3 cellular contexts compared by ENCODE assay signal in genomic region chrX:149860445-149860844, GRCh38.
A peak's percentile ranks its signal among the peaks of the same experiment; 100 is the strongest.
TF ChIP-seq lines count a peak whose summit lies in the region.

No MANE protein-coding gene starts in this region.

TF ChIP-seq in GM12891, 5 proteins besides CTCF, POLR2A, EP300 and RAD21:
- TF ChIP-seq POU2F2 (IDR thresholded peaks at IDR 0.05; ENCODE audit: low read depth, low read length) (no peak), TAF1 (IDR thresholded peaks at IDR 0.05; ENCODE audit: low read depth, low read length) (no peak), PAX5 (IDR thresholded peaks at IDR 0.05; ENCODE audit: insufficient read depth, low read length, severe bottlenecking) (no peak), SPI1 (IDR thresholded peaks at IDR 0.05; ENCODE audit: low read depth, low read length) (no peak), POLR2AphosphoS5 (IDR thresholded peaks at IDR 0.05; ENCODE audit: low read depth, low read length) (no peak)

TF ChIP-seq in HEK293, 187 proteins besides CTCF, POLR2A, EP300 and RAD21:
- no peak for TF ChIP-seq SALL2 (tag by site-specific recombination; IDR thresholded peaks at IDR 0.05; ENCODE audit: borderline replicate concordance)
- peak; percentile 61; the same call in 1 of the 2 replicates for TF ChIP-seq TRIM28 (IDR thresholded peaks at IDR 0.05; ENCODE audit: borderline replicate concordance, low read length)
- TF ChIP-seq SETDB1 (IDR thresholded peaks at IDR 0.05; ENCODE audit: insufficient read length, low read length) = peak; percentile 92

TF ChIP-seq in H1, 55 proteins besides CTCF, POLR2A, EP300 and RAD21:
- no peak for TF ChIP-seq KDM1A (IDR thresholded peaks at IDR 0.05; ENCODE audit: borderline replicate concordance, low read length)
- TF ChIP-seq RBBP5 (IDR thresholded peaks at IDR 0.05; ENCODE audit: borderline replicate concordance, low read depth, low read length) = no peak
- no peak for TF ChIP-seq MAFK (IDR thresholded peaks at IDR 0.05; ENCODE audit: low read depth, low read length)
- no peak for TF ChIP-seq NRF1 (IDR thresholded peaks at IDR 0.05; ENCODE audit: low read depth, low read length)
- TF ChIP-seq CHD2 (IDR thresholded peaks at IDR 0.05; ENCODE audit: low read length) = no peak
- no peak for TF ChIP-seq JUND (IDR thresholded peaks at IDR 0.05; ENCODE audit: low read length)
- TF ChIP-seq CEBPB (IDR thresholded peaks at IDR 0.05; ENCODE audit: low read depth, low read length) = no peak
- no peak for TF ChIP-seq USF2 (IDR thresholded peaks at IDR 0.05; ENCODE audit: low read length)
- no peak for TF ChIP-seq BACH1 (IDR thresholded peaks at IDR 0.05; ENCODE audit: low read length)
- TF ChIP-seq FOSL1 (IDR thresholded peaks at IDR 0.05; ENCODE audit: insufficient read depth, low read depth, low read length) = no peak
- TF ChIP-seq NANOG (IDR thresholded peaks at IDR 0.05; ENCODE audit: insufficient read depth, low read depth, low read length, poor library complexity, severe bottlenecking) = no peak
- no peak for TF ChIP-seq POLR2AphosphoS5 (IDR thresholded peaks at IDR 0.05; ENCODE audit: low read depth, low read length)
- TF ChIP-seq YY1 (IDR thresholded peaks at IDR 0.05; ENCODE audit: low read depth, low read length) = no peak
- no peak for TF ChIP-seq TAF1 (IDR thresholded peaks at IDR 0.05; ENCODE audit: low read depth, low read length)
- TF ChIP-seq SP2 (IDR thresholded peaks at IDR 0.05; ENCODE audit: low read length) = no peak
- no peak for TF ChIP-seq SAP30 (IDR thresholded peaks at IDR 0.05; ENCODE audit: insufficient read depth, insufficient replicate concordance, low read length)
- TF ChIP-seq POU5F1 (IDR thresholded peaks at IDR 0.05; ENCODE audit: low read depth, low read length) = no peak
- TF ChIP-seq SP4 (IDR thresholded peaks at IDR 0.05; ENCODE audit: low read length) = no peak
- no peak for TF ChIP-seq ATF2 (IDR thresholded peaks at IDR 0.05; ENCODE audit: low read length)
- no peak for TF ChIP-seq MAX (IDR thresholded peaks at IDR 0.05)
